Comparison of ENCODE assay signal across 14 cellular contexts in genomic region chr19:51971624-51972023, GRCh38. TPM values are rescaled to one million over a fixed set of nuclear protein-coding genes. Genes with fewer than 3 reads are reported as not detected.
DNase-seq lines count a peak whose midpoint lies in the region; ATAC-seq and TF ChIP-seq lines count a peak whose summit lies in the region.
"Had no signal": no experiment of that assay in that cellular context is flagged by ENCODE, and none has a peak within 500 bp of the region (broad histone marks: within the 10 kb centered on the region; RNA-seq: fewer than 3 reads in every experiment).

No MANE protein-coding gene starts in this region.

- peak; percentile 2 for DNase-seq in NCI-H2227 (lab: John Stamatoyannopoulos, UW; ENCODE audit: unreplicated experiment)
- DNase-seq in NCI-H2227 treated with DMSO at 0.1 percent for 48 hours (lab: John Stamatoyannopoulos, UW): no peak
- peak; percentile 30 for DNase-seq in LHCN-M2 (ENCODE audit: low read depth)
- no peak for DNase-seq in coronary artery (ENCODE audit: low spot score)
- DNase-seq in myocyte (ENCODE audit: low read depth): peak; percentile 23
- DNase-seq in superior temporal gyrus (ENCODE audit: extremely low spot score): no peak
- DNase-seq: central memory CD4-positive, alpha-beta T cell; stimulated activated CD4-positive, alpha-beta T cell treated with anti-CD3 and anti-CD28 coated beads, Interleukin-4, amount 100 ng/mL, for 4 hours had no signal

- ATAC-seq in GM21360 (IDR thresholded peaks at IDR 0.05; ENCODE audit: unreplicated experiment): no peak
- no peak for ATAC-seq in HG02642 (IDR thresholded peaks at IDR 0.05; ENCODE audit: poor library complexity, unreplicated experiment)
- ATAC-seq: left colon, Right ventricle myocardium inferior had no signal

- H3K4me3 ChIP-seq in coronary artery: peak overlapping the region; percentile 32

- H3K27ac ChIP-seq in coronary artery: no peak overlapping the region
- H3K27ac ChIP-seq: parathyroid adenoma, VCaP had no signal

- no peak for TF ChIP-seq CTCF in coronary artery (IDR thresholded peaks at IDR 0.05)

RNA-seq across cellular contexts. Expression of gene ZNF350, which starts 15.0 kb away (rescaled TPM):
- total RNA-seq in LHCN-M2 (2014; rRNA removed) (5.6 and 7.6 TPM in 2 replicates), myocyte (6.8 and 7.1 TPM in 2 replicates)
- polyA plus RNA-seq in LHCN-M2 (2012): 3.6 TPM
- 4.1 TPM for polyA plus RNA-seq in myocyte (2012)

RNA-seq across cellular contexts. Expression of gene ZNF615, which starts 36.4 kb away (rescaled TPM):
- total RNA-seq in LHCN-M2 (2014; rRNA removed): 11.0 and 11.7 TPM in 2 replicates
- 2.3 TPM for polyA plus RNA-seq in LHCN-M2 (2012)
- 10.4 and 21.1 TPM in 2 replicates for total RNA-seq in myocyte
- polyA plus RNA-seq in myocyte (2012): 3.3 TPM

RNA-seq across cellular contexts. Expression of gene ZNF613, which starts 44.4 kb away (rescaled TPM):
- total RNA-seq in LHCN-M2 (2014; rRNA removed) (6.2 and 6.6 TPM in 2 replicates), myocyte (4.9 and 5.0 TPM in 2 replicates)
- 3.0 TPM for polyA plus RNA-seq in LHCN-M2 (2012)
- polyA plus RNA-seq in myocyte (2012): 2.1 TPM

RNA-seq across cellular contexts. Expression of gene ZNF614, which starts 56.6 kb away (rescaled TPM):
- total RNA-seq in LHCN-M2 (2014; rRNA removed) (9.7 and 11.1 TPM in 2 replicates), myocyte (14.0 and 14.5 TPM in 2 replicates)
- polyA plus RNA-seq in LHCN-M2 (2012): 2.3 TPM
- 4.3 TPM for polyA plus RNA-seq in myocyte (2012)

Comparison
In these comparisons a context has a peak if more than half of its experiments do, and no peak if none do; other contexts are left out.
1. DNase-seq: peak in NCI-H2227 (single experiment), LHCN-M2 (single experiment) and myocyte (single experiment); none in NCI-H2227 treated with DMSO at 0.1 percent for 48 hours (single experiment), coronary artery (single experiment) and superior temporal gyrus (single experiment).